Comparison of ENCODE assay signal across 8 cellular contexts in the genomic region with DNA sequence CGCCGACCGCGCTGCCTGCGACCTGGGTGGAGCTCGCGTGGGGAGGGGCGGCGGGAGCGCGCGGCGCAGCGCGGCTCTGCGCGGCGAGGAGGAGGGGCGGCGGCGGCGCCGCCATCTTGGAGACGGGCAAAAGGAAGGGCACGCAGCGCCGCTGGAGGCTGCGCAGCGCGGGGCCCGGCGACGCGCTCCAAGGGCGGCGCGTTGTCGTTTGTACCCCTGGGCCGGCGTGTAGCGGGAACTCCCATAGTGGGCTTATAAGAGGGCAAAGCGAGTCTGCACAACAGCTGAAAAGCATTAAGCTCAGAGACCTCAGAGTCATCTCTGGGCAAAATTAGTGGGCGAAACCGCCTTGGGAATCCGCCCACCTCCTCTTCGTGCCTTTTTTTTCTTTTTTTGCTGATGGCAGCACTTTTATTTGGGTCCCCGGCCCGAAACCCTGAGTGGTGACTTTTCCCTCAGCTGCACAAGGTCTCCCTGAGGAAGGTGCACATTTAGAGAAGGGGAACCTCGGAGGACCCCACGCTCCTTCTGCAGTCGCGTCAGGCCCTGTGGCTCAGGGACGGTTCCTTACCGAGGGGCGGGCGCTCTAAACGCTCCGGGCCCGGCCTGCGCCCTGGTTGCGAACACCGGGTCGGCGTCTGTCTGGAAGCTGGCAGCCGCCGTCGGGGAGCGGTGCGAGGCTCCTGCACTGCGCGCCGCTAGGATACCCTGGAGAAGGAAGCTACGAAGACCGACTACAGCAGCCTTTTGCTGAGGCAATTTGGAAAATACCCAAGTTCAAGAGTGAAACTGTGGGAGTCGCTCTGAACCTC. TPM values are rescaled to one million over a fixed set of nuclear protein-coding genes. Genes with fewer than 3 reads are reported as not detected.
DNase-seq lines count a peak whose midpoint lies in the region; ATAC-seq, FAIRE-seq and TF ChIP-seq lines count a peak whose summit lies in the region.

No MANE protein-coding gene starts in this region.

- no peak for TF ChIP-seq RAD21 in A549 (conservative IDR thresholded peaks at IDR 0.05 in 1 of 2, IDR thresholded peaks at IDR 0.05 in 1 of 2)

- WGBS in A549 (ENCODE audit: missing lambda C conversion rate): 3% methylated on average over 43 of the region's 75 CpGs

- H3K4me3 ChIP-seq in A549 (peak overlapping the region; percentile 83), cardiac fibroblast (replicated peaks in 1 of 2; ENCODE audit: low read depth in 2 of 2, low read length in 2 of 2) (peak overlapping the region; percentile 79 to 82)

- H3K27ac Mint-ChIP-seq in WTC11: peak overlapping the region; percentile 74; the same call in 1 of the 2 replicates

- no peaks in the 10 kb centered on the region for H3K9me3 ChIP-seq in A549

- peak overlapping the region; percentile 94 to 98 for H3K27ac ChIP-seq in A549

- H3K27me3 Mint-ChIP-seq in WTC11 (ENCODE audit: low read depth): no peaks in the 10 kb centered on the region

- TF ChIP-seq EP300 in A549 (IDR thresholded peaks at IDR 0.05): no peak

- peak overlapping the region; percentile 83 for H3K4me3 Mint-ChIP-seq in WTC11

- DNase-seq in A549 (ENCODE audit: low read depth in 1 of 2, low spot score in 1 of 2) (peak; percentile 49 to 86), NCI-H2171 treated with DMSO at 0.1 percent for 48 hours (lab: John Stamatoyannopoulos, UW) (peak; percentile 77), WTC11 (ENCODE audit: low spot score) (peak; percentile 76), cardiac fibroblast (ENCODE audit: low read depth in 2 of 2) (peak; percentile 79 to 89), islet precursor cell (peak; percentile 89)
- DNase-seq in stimulated activated CD4-positive, alpha-beta T cell treated with anti-CD3 and anti-CD28 coated beads, Interleukin-12 subunit alpha, Interleukin-12 subunit beta, amount 100 ng/mL, for 4 hours: peak; percentile 86

- POLR2A ChIA-PET in A549 (lab: Yijun Ruan, JAX) (interaction anchor here (0.5 to 3.2 kb wide), 13 partner anchors 9 to 276 kb away, joined by 3 to 44 read pairs (median 5); partner anchors contain the start of genes BAG3, SEC23IP and TIAL1), WTC11 (lab: Charles Lee) (interaction anchor here (0.5 to 1.5 kb wide), 5 partner anchors 19 to 186 kb away, joined by 3 to 8 read pairs (median 6); partner anchors contain the start of genes INPP5F and SEC23IP)

- TF ChIP-seq CTCF in A549 (IDR thresholded peaks at IDR 0.05): no peak
- TF ChIP-seq CTCF in WTC11 (IDR thresholded peaks at IDR 0.05): no peak
- no peak for TF ChIP-seq CTCF in cardiac fibroblast (IDR thresholded peaks at IDR 0.05; ENCODE audit: low read depth, low read length)

- CTCF ChIA-PET in A549 (lab: Yijun Ruan, JAX): interaction anchor here (0.9 to 5.4 kb wide), 8 partner anchors 9 to 190 kb away, joined by 3 to 44 read pairs (median 4); no protein-coding TSS in a partner anchor
- CTCF ChIA-PET in WTC11 (lab: Charles Lee): interaction anchor here (0.6 to 2.9 kb wide), 7 partner anchors 11 to 186 kb away, joined by 3 to 21 read pairs (median 6); partner anchors contain the start of gene SEC23IP

- H3K36me3 Mint-ChIP-seq in WTC11: no peaks in the 10 kb centered on the region

- H3K4me1 ChIP-seq in A549: peaks cover 21% of the 10 kb centered on the region; the same call in 2 of the 3 replicates

- peak overlapping the region; percentile 77 for H3K4me2 ChIP-seq in A549

- no peaks in the 10 kb centered on the region for H3K9me3 Mint-ChIP-seq in WTC11

- peak; percentile 69 for TF ChIP-seq POLR2A in A549 (IDR thresholded peaks at IDR 0.05; ENCODE audit: low read length)

- FAIRE-seq in A549 (lab: Jason Lieb, UNC): no peak

- peaks cover 35% of the 10 kb centered on the region for H3K4me1 Mint-ChIP-seq in WTC11

- peak; percentile 90 to 97 for ATAC-seq in A549
- ATAC-seq in GM18858 (IDR thresholded peaks at IDR 0.05; ENCODE audit: unreplicated experiment): peak; percentile 79
- peak; percentile 90 for ATAC-seq in HG03064 (IDR thresholded peaks at IDR 0.05; ENCODE audit: low read depth, unreplicated experiment)
- ATAC-seq in WTC11: peak; percentile 83

TF ChIP-seq in A549, 52 proteins besides CTCF, POLR2A, EP300 and RAD21 (continues in another document):
- TF ChIP-seq FOSB (CRISPR knock-in tag; IDR thresholded peaks at IDR 0.05) (no peak), EHF (CRISPR knock-in tag; IDR thresholded peaks at IDR 0.05) (0 out of 2 replicates have a peak, but pooled peaks have one; percentile 37), MAFK (IDR thresholded peaks at IDR 0.05; ENCODE audit: partially characterized antibody) (peak; percentile 100), ZNF302 (CRISPR knock-in tag; IDR thresholded peaks at IDR 0.05) (no peak), CEBPB (IDR thresholded peaks at IDR 0.05) (no peak), POLR2AphosphoS2 (conservative IDR thresholded peaks at IDR 0.05; ENCODE audit: low read length) (no peak), JUN (IDR thresholded peaks at IDR 0.05) (peak in 1 of 2 experiments; percentile 85; a peak in 3 of 5 replicates), MYC (IDR thresholded peaks at IDR 0.05; ENCODE audit: borderline replicate concordance, low read length) (peak; percentile 53; the same call in 1 of the 2 replicates)
- TF ChIP-seq, protein P1, sequence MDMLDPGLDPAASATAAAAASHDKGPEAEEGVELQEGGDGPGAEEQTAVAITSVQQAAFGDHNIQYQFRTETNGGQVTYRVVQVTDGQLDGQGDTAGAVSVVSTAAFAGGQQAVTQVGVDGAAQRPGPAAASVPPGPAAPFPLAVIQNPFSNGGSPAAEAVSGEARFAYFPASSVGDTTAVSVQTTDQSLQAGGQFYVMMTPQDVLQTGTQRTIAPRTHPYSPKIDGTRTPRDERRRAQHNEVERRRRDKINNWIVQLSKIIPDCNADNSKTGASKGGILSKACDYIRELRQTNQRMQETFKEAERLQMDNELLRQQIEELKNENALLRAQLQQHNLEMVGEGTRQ (IDR thresholded peaks at IDR 0.05): no peak
- TF ChIP-seq, protein P2, sequence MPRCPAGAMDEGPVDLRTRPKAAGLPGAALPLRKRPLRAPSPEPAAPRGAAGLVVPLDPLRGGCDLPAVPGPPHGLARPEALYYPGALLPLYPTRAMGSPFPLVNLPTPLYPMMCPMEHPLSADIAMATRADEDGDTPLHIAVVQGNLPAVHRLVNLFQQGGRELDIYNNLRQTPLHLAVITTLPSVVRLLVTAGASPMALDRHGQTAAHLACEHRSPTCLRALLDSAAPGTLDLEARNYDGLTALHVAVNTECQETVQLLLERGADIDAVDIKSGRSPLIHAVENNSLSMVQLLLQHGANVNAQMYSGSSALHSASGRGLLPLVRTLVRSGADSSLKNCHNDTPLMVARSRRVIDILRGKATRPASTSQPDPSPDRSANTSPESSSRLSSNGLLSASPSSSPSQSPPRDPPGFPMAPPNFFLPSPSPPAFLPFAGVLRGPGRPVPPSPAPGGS (IDR thresholded peaks at IDR 0.05): peak; percentile 55; the same call in 2 of the 3 replicates

TF ChIP-seq in WTC11, 78 proteins besides CTCF, POLR2A, EP300 and RAD21 (continues in another document):
- TF ChIP-seq ESRRA (CRISPR knock-in tag; IDR thresholded peaks at IDR 0.05; ENCODE audit: borderline replicate concordance) (no peak), PREB (CRISPR knock-in tag; IDR thresholded peaks at IDR 0.05; ENCODE audit: borderline replicate concordance) (no peak), GABPB1 (CRISPR knock-in tag; IDR thresholded peaks at IDR 0.05) (0 out of 2 replicates have a peak, but pooled peaks have one; percentile 12), TEAD1 (CRISPR knock-in tag; IDR thresholded peaks at IDR 0.05) (0 out of 2 replicates have a peak, but pooled peaks have one; percentile 22)
- TF ChIP-seq, protein P3, sequence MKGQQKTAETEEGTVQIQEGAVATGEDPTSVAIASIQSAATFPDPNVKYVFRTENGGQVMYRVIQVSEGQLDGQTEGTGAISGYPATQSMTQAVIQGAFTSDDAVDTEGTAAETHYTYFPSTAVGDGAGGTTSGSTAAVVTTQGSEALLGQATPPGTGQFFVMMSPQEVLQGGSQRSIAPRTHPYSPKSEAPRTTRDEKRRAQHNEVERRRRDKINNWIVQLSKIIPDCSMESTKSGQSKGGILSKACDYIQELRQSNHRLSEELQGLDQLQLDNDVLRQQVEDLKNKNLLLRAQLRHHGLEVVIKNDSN (CRISPR knock-in tag; IDR thresholded peaks at IDR 0.05): peak; percentile 32; the same call in 1 of the 2 replicates
- TF ChIP-seq, protein P1 (CRISPR knock-in tag; IDR thresholded peaks at IDR 0.05): peak; percentile 75

RNA-seq across cellular contexts. Expression of gene MCMBP, which starts 0.4 kb away (rescaled TPM):
- polyA plus RNA-seq in A549 (2011; rRNA removed) (109 and 113 TPM in 2 replicates), A549 (2017; fragmentation: RNase III; extraction: RNeasy Plus Mini Kit Qiagen cat#74134 plus additional on column Dnase treatment) (57.3 to 61.9 TPM (median 58.6 TPM) in 3 replicates)
- polyA plus RNA-seq in A549 (2012; cell fraction: cytosol; rRNA removed): 60.1 and 65.2 TPM in 2 replicates
- 31.0 and 47.8 TPM in 2 replicates for polyA plus RNA-seq in A549 (2012; cell fraction: nucleus; rRNA removed)
- polyA minus RNA-seq in A549 (2011; rRNA and poly(A)+ RNA removed): 62.0 and 62.7 TPM in 2 replicates
- total RNA-seq in WTC11 (2021): 63.5 to 64.7 TPM (median 64.6 TPM) in 3 replicates

RNA-seq across cellular contexts. Expression of gene SEC23IP, which starts 19.5 kb away (rescaled TPM):
- polyA plus RNA-seq in A549 (2011; rRNA removed): 62.5 and 75.6 TPM in 2 replicates
- polyA plus RNA-seq in A549 (2012; cell fraction: cytosol; rRNA removed): 17.0 and 24.6 TPM in 2 replicates
- polyA plus RNA-seq in A549 (2012; cell fraction: nucleus; rRNA removed): 21.5 and 26.2 TPM in 2 replicates
- polyA plus RNA-seq in A549 (2017; fragmentation: RNase III; extraction: RNeasy Plus Mini Kit Qiagen cat#74134 plus additional on column Dnase treatment): 44.9 to 61.9 TPM (median 55.6 TPM) in 3 replicates
- 157 and 227 TPM in 2 replicates for polyA minus RNA-seq in A549 (2011; rRNA and poly(A)+ RNA removed)
- total RNA-seq in WTC11 (2021): 63.8 to 82.3 TPM (median 68.4 TPM) in 3 replicates

Comparison
In these comparisons a context has a peak if more than half of its experiments do, and no peak if none do; other contexts are left out.
1. Peak in every context shown above with its lines: DNase-seq, ATAC-seq, H3K4me3 ChIP-seq and H3K27ac ChIP-seq.